9 cellular contexts compared by ENCODE assay signal in genomic region chr16:10971560-10971961, GRCh38.
DNase-seq lines count a peak whose midpoint lies in the region; ATAC-seq and TF ChIP-seq lines count a peak whose summit lies in the region.
"Had no signal": no experiment of that assay in that cellular context is flagged by ENCODE, and none has a peak within 500 bp of the region (broad histone marks: within the 10 kb centered on the region; RNA-seq: fewer than 3 reads in every experiment).

No MANE protein-coding gene starts in this region.

- peak overlapping the region; percentile 49 for H3K27ac Mint-ChIP-seq in stimulated activated memory B cell treated with anti-CD40 and anti-IgM and Interleukin-4, amounts not matched to agents 10 μg/mL and 1 μg/mL and 100 μg/mL, for 72 hours

- H3K9me3 Mint-ChIP-seq in stimulated activated memory B cell treated with anti-CD40 and anti-IgM and Interleukin-4, amounts not matched to agents 10 μg/mL and 1 μg/mL and 100 μg/mL, for 72 hours: no peaks in the 10 kb centered on the region

- no peak for ATAC-seq in stimulated activated memory B cell treated with anti-CD40 and anti-IgM and Interleukin-4, amounts not matched to agents 10 μg/mL and 1 μg/mL and 100 μg/mL, for 72 hours
- no peak for ATAC-seq in HG03442 (IDR thresholded peaks at IDR 0.05; ENCODE audit: unreplicated experiment)

- H3K36me3 ChIP-seq in brain microvascular endothelial cell (replicated peaks): peaks cover 11% of the 10 kb centered on the region

- no peaks in the 10 kb centered on the region for H3K27me3 ChIP-seq in brain microvascular endothelial cell (replicated peaks)
- H3K27me3 ChIP-seq: BLaER1 treated with 17β-estradiol and CSF1 and Interleukin-3, amounts not matched to agents 10 nM and 100 nM had no signal

- DNase-seq in NCI-H510A treated with DMSO at 0.1 percent for 48 hours (lab: John Stamatoyannopoulos, UW) (peak; percentile 63), NCI-H510A (lab: John Stamatoyannopoulos, UW) (no peak), OCI-M1 (lab: John Stamatoyannopoulos, UW) (peak; percentile 87), brain microvascular endothelial cell (peak; percentile 64), iPS-NIHi7 (ENCODE audit: extremely low spot score) (peak; percentile 78)

- in situ Hi-C loops in brain microvascular endothelial cell (cut with HindIII; ENCODE audit: low pct_ligation_motif_present, low sequenced_read_pairs): loop anchor here (25.0 kb wide), 1 partner anchor 391 kb away; no protein-coding TSS in a partner anchor

- H3K27me3 Mint-ChIP-seq in stimulated activated memory B cell treated with anti-CD40 and anti-IgM and Interleukin-4, amounts not matched to agents 10 μg/mL and 1 μg/mL and 100 μg/mL, for 72 hours: no peaks in the 10 kb centered on the region

- peaks cover 48% of the 10 kb centered on the region for H3K36me3 Mint-ChIP-seq in stimulated activated memory B cell treated with anti-CD40 and anti-IgM and Interleukin-4, amounts not matched to agents 10 μg/mL and 1 μg/mL and 100 μg/mL, for 72 hours

- H3K4me3 ChIP-seq in brain microvascular endothelial cell (ENCODE audit: low read depth, low read length): no peak overlapping the region
- H3K4me3 ChIP-seq: BLaER1 treated with 17β-estradiol and CSF1 and Interleukin-3, amounts not matched to agents 10 nM and 100 nM had no signal

- no peak for TF ChIP-seq EP300 in Ishikawa (IDR thresholded peaks at IDR 0.05; ENCODE audit: borderline replicate concordance)

- H3K27ac ChIP-seq in brain microvascular endothelial cell: peak overlapping the region; percentile 24
- H3K27ac ChIP-seq: BLaER1 treated with 17β-estradiol and CSF1 and Interleukin-3, amounts not matched to agents 10 nM and 100 nM had no signal

- peak; percentile 70 for TF ChIP-seq CTCF in brain microvascular endothelial cell (IDR thresholded peaks at IDR 0.05; ENCODE audit: low read depth, low read length, missing control alignments)

- peaks cover 39% of the 10 kb centered on the region for H3K4me1 Mint-ChIP-seq in stimulated activated memory B cell treated with anti-CD40 and anti-IgM and Interleukin-4, amounts not matched to agents 10 μg/mL and 1 μg/mL and 100 μg/mL, for 72 hours

- no peak overlapping the region for H3K4me3 Mint-ChIP-seq in stimulated activated memory B cell treated with anti-CD40 and anti-IgM and Interleukin-4, amounts not matched to agents 10 μg/mL and 1 μg/mL and 100 μg/mL, for 72 hours

- peak; percentile 76 for TF ChIP-seq RAD21 in Ishikawa (IDR thresholded peaks at IDR 0.05; ENCODE audit: low read depth)

TF ChIP-seq in Ishikawa, 13 proteins besides CTCF, POLR2A, EP300 and RAD21:
- no peak for TF ChIP-seq NFIC (IDR thresholded peaks at IDR 0.05)
- TF ChIP-seq, protein P1, sequence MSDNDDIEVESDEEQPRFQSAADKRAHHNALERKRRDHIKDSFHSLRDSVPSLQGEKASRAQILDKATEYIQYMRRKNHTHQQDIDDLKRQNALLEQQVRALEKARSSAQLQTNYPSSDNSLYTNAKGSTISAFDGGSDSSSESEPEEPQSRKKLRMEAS (IDR thresholded peaks at IDR 0.05): no peak
- TF ChIP-seq CEBPB (IDR thresholded peaks at IDR 0.05): no peak
- no peak for TF ChIP-seq ZBTB7A (IDR thresholded peaks at IDR 0.05; ENCODE audit: low read depth)
- TF ChIP-seq TAF1 (IDR thresholded peaks at IDR 0.05; ENCODE audit: low read depth): no peak
- TF ChIP-seq TCF12 (IDR thresholded peaks at IDR 0.05; ENCODE audit: low read depth): no peak
- no peak for TF ChIP-seq YY1 (IDR thresholded peaks at IDR 0.05; ENCODE audit: low read depth)
- no peak for TF ChIP-seq CREB1 (IDR thresholded peaks at IDR 0.05; ENCODE audit: low read depth)
- no peak for TF ChIP-seq FOXM1 (IDR thresholded peaks at IDR 0.05; ENCODE audit: borderline replicate concordance, low read depth)
- TF ChIP-seq, protein P2, sequence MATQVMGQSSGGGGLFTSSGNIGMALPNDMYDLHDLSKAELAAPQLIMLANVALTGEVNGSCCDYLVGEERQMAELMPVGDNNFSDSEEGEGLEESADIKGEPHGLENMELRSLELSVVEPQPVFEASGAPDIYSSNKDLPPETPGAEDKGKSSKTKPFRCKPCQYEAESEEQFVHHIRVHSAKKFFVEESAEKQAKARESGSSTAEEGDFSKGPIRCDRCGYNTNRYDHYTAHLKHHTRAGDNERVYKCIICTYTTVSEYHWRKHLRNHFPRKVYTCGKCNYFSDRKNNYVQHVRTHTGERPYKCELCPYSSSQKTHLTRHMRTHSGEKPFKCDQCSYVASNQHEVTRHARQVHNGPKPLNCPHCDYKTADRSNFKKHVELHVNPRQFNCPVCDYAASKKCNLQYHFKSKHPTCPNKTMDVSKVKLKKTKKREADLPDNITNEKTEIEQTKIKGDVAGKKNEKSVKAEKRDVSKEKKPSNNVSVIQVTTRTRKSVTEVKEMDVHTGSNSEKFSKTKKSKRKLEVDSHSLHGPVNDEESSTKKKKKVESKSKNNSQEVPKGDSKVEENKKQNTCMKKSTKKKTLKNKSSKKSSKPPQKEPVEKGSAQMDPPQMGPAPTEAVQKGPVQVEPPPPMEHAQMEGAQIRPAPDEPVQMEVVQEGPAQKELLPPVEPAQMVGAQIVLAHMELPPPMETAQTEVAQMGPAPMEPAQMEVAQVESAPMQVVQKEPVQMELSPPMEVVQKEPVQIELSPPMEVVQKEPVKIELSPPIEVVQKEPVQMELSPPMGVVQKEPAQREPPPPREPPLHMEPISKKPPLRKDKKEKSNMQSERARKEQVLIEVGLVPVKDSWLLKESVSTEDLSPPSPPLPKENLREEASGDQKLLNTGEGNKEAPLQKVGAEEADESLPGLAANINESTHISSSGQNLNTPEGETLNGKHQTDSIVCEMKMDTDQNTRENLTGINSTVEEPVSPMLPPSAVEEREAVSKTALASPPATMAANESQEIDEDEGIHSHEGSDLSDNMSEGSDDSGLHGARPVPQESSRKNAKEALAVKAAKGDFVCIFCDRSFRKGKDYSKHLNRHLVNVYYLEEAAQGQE (IDR thresholded peaks at IDR 0.05; ENCODE audit: low read depth): no peak
- TF ChIP-seq USF1 (IDR thresholded peaks at IDR 0.05): no peak
- TF ChIP-seq TEAD4 (IDR thresholded peaks at IDR 0.05): no peak
- TF ChIP-seq EGR1 (IDR thresholded peaks at IDR 0.05): no peak
TF ChIP-seq in Ishikawa: peak in this region for 0.
